ENCODE assay signal across 21 cellular contexts in the genomic region with DNA sequence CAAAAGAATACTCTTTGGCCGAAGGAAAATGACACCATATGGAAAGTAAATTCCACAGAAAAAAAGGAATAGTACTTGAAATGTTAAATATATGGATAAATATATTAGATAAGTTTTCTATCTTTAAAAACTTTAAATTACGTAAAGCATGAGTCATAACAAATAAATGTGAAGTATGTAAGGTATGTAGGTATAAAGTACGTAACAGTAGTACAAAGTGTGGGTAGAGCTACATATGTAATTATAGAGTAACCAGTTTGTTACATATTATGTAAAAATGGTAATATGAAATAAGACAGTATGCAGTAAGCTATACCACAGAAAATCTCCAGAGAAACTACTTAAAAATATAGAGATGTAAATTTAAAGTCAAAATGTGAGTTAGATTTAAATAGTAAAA.
"Had no signal": no experiment of that assay in that cellular context is flagged by ENCODE, and none has a peak within 500 bp of the region (broad histone marks: within the 10 kb centered on the region; RNA-seq: fewer than 3 reads in every experiment).

No MANE protein-coding gene starts in this region.

- H3K27ac ChIP-seq: left ventricle myocardium inferior, thyroid gland had no signal

- DNase-seq: activated CD4-positive, alpha-beta memory T cell treated with anti-CD3 and anti-CD28 coated beads, Interleukin-2, amount 10 ng/mL, durations not matched to agents 7 days and 5 days; activated CD4-positive, alpha-beta T cell treated with anti-CD3 and anti-CD28 coated beads for 48 hours; activated CD4-positive, CD25-positive, alpha-beta regulatory T cell; activated CD8-positive, alpha-beta memory T cell treated with anti-CD3 and anti-CD28 coated beads, Interleukin-2, amount 10 ng/mL, durations not matched to agents 7 days and 5 days; activated naive CD4-positive, alpha-beta T cell treated with Interleukin-2 at 50 U/mL for 16 hours; anterior cingulate cortex; cortex of kidney; effector CD8-positive, alpha-beta T cell; foreskin fibroblast; glutamatergic neuron; left ventricle myocardium inferior; occipital lobe; posterior cingulate gyrus; retina; stimulated activated CD4-positive, alpha-beta T cell treated with anti-CD3 and anti-CD28 coated beads, Interleukin-12 subunit alpha, Interleukin-12 subunit beta, amount 100 ng/mL, for 4 hours; stimulated activated CD4-positive, alpha-beta T cell treated with anti-CD3 and anti-CD28 coated beads, Interleukin-1b, Interleukin-23, amount 100 ng/mL, for 48 hours; stimulated activated CD8-positive, alpha-beta memory T cell treated with anti-CD3 and anti-CD28 coated beads, Interleukin-4, amount 100 ng/mL, for 48 hours; stimulated activated naive CD4-positive, alpha-beta T cell; T1000; thyroid gland had no signal

- ATAC-seq: activated CD8-positive, alpha-beta memory T cell treated with anti-CD3 and anti-CD28 coated beads, Interleukin-2, amount 10 ng/mL, durations not matched to agents 7 days and 5 days; activated T-helper 17 cell treated with anti-CD3 and anti-CD28 coated beads, Interleukin-2, amount 50 U/mL, for 72 hours had no signal

- H3K9me3 ChIP-seq: left ventricle myocardium inferior, thyroid gland had no signal

- H3K4me3 ChIP-seq: left ventricle myocardium inferior, thyroid gland had no signal

- H3K4me1 ChIP-seq: left ventricle myocardium inferior, thyroid gland had no signal
